ENCODE assay signal across 26 cellular contexts in genomic region chr7:100438172-100438571, GRCh38. TPM values are rescaled to one million over a fixed set of nuclear protein-coding genes. Genes with fewer than 3 reads are reported as not detected.
DNase-seq lines count a peak whose midpoint lies in the region; ATAC-seq and TF ChIP-seq lines count a peak whose summit lies in the region.
"Had no signal": no experiment of that assay in that cellular context is flagged by ENCODE, and none has a peak within 500 bp of the region (broad histone marks: within the 10 kb centered on the region; RNA-seq: fewer than 3 reads in every experiment).

No MANE protein-coding gene starts in this region.

- no peaks in the 10 kb centered on the region for H3K9me3 Mint-ChIP-seq in activated CD4-positive, alpha-beta memory T cell treated with anti-CD3 and anti-CD28 coated beads, Interleukin-2, amount 10 ng/mL, durations not matched to agents 7 days and 5 days
- H3K9me3 Mint-ChIP-seq: activated CD4-positive, alpha-beta T cell treated with anti-CD3 and anti-CD28 coated beads, Interleukin-2, amount 10 ng/mL, durations not matched to agents 7 days and 5 days; central memory CD8-positive, alpha-beta T cell; dendritic cell treated with granulocyte-macrophage colony-stimulating factor and Interleukin-4, amounts not matched to agents 40 ng/mL and 50 ng/mL, for 4 days; endodermal cell; naive B cell had no signal

- peaks cover 17% of the 10 kb centered on the region for H3K36me3 ChIP-seq in left ventricle myocardium inferior
- H3K36me3 ChIP-seq in heart right ventricle, result peaks cover 0 to 21% (median 15%) of the 10 kb centered on the region in 9 donors
- peaks cover 20 to 24% of the 10 kb centered on the region in 2 experiments for H3K36me3 ChIP-seq in mesenchymal stem cell (ENCODE audit: control insufficient read depth in 1 of 2, insufficient read depth in 2 of 2, low read depth in 1 of 2, low read length in 2 of 2)
- H3K36me3 ChIP-seq in thymus (ENCODE audit: control insufficient read depth, insufficient read depth), result peaks cover 14% of the 10 kb centered on the region

- H3K18ac ChIP-seq in mesenchymal stem cell (ENCODE audit: low read depth in 1 of 2, low read length in 2 of 2), result no peak overlapping the region

- H3K27ac ChIP-seq in left ventricle myocardium inferior (replicated peaks) (peak overlapping the region; percentile 3), heart right ventricle (peak overlapping the region in 1 of 10 donors; percentile 10), mesenchymal stem cell (ENCODE audit: low read length, poor library complexity, severe bottlenecking) (no peak overlapping the region), thymus (ENCODE audit: low read depth) (peak overlapping the region; percentile 10)
- H3K27ac ChIP-seq: BLaER1, hepatocyte had no signal

- H3K27ac Mint-ChIP-seq in activated CD4-positive, alpha-beta memory T cell treated with anti-CD3 and anti-CD28 coated beads, Interleukin-2, amount 10 ng/mL, durations not matched to agents 7 days and 5 days, result peak overlapping the region; percentile 52
- H3K27ac Mint-ChIP-seq: dendritic cell treated with granulocyte-macrophage colony-stimulating factor and Interleukin-4, amounts not matched to agents 40 ng/mL and 50 ng/mL, for 4 days; endodermal cell had no signal

- H3K9me3 ChIP-seq in left ventricle myocardium inferior (replicated peaks) (no peaks in the 10 kb centered on the region), heart right ventricle (no peaks in the 10 kb centered on the region), mesenchymal stem cell (ENCODE audit: control insufficient read depth, low read length) (no peaks in the 10 kb centered on the region), thymus (ENCODE audit: control insufficient read depth) (no peaks in the 10 kb centered on the region)
- H3K9me3 ChIP-seq: BLaER1, Caco-2, SK-N-SH had no signal

- H3K79me1 ChIP-seq in mesenchymal stem cell (replicated peaks; ENCODE audit: low read length, poor library complexity, severe bottlenecking), result peaks cover 4% of the 10 kb centered on the region

- intact Hi-C loops in left ventricle myocardium inferior (cut with micrococcal nuclease), result no loop called here
- intact Hi-C loops in heart right ventricle (cut with DNase I), result no loop called here

- peaks cover 26% of the 10 kb centered on the region for H3K4me1 Mint-ChIP-seq in activated CD4-positive, alpha-beta memory T cell treated with anti-CD3 and anti-CD28 coated beads, Interleukin-2, amount 10 ng/mL, durations not matched to agents 7 days and 5 days

- H3K23ac ChIP-seq in mesenchymal stem cell (ENCODE audit: low read length in 2 of 2), result no peak overlapping the region

- no peaks in the 10 kb centered on the region for H3K27me3 Mint-ChIP-seq in activated CD4-positive, alpha-beta memory T cell treated with anti-CD3 and anti-CD28 coated beads, Interleukin-2, amount 10 ng/mL, durations not matched to agents 7 days and 5 days
- H3K27me3 Mint-ChIP-seq: activated CD4-positive, alpha-beta T cell treated with anti-CD3 and anti-CD28 coated beads, Interleukin-2, amount 10 ng/mL, durations not matched to agents 7 days and 5 days; central memory CD8-positive, alpha-beta T cell; dendritic cell treated with granulocyte-macrophage colony-stimulating factor and Interleukin-4, amounts not matched to agents 40 ng/mL and 50 ng/mL, for 4 days; naive B cell had no signal

- 46 to 56% methylated on average over 2 of the region's 2 CpGs for WGBS in heart right ventricle, 2 donors
- WGBS in mesenchymal stem cell, result 69% methylated on average over 2 of the region's 2 CpGs
- WGBS in thymus, result 80% methylated on average over 2 of the region's 2 CpGs

- peak overlapping the region; percentile 61 for H2BK15ac ChIP-seq in mesenchymal stem cell (ENCODE audit: low read depth, poor library complexity, severe bottlenecking)

- no peak overlapping the region for H2BK5ac ChIP-seq in mesenchymal stem cell (ENCODE audit: low read depth, low read length, poor library complexity, severe bottlenecking)

- H4K91ac ChIP-seq in mesenchymal stem cell (ENCODE audit: low read length), result no peak overlapping the region

- no peak overlapping the region for H4K8ac ChIP-seq in mesenchymal stem cell (ENCODE audit: low read length)

- no peak overlapping the region for H2BK120ac ChIP-seq in mesenchymal stem cell (ENCODE audit: low read depth, low read length)

- H3K27me3 ChIP-seq in left ventricle myocardium inferior (ENCODE audit: low read depth) (no peaks in the 10 kb centered on the region), heart right ventricle (no peaks in the 10 kb centered on the region), mesenchymal stem cell (ENCODE audit: control insufficient read depth in 1 of 2, insufficient read depth in 1 of 2, low read length in 2 of 2) (no peaks in the 10 kb centered on the region), thymus (ENCODE audit: control insufficient read depth, insufficient read depth) (no peaks in the 10 kb centered on the region)
- H3K27me3 ChIP-seq: BLaER1, hepatocyte had no signal

- no peak overlapping the region for H3K14ac ChIP-seq in mesenchymal stem cell (ENCODE audit: low read length in 2 of 2)

- peaks cover 31% of the 10 kb centered on the region for H3K36me3 Mint-ChIP-seq in activated CD4-positive, alpha-beta memory T cell treated with anti-CD3 and anti-CD28 coated beads, Interleukin-2, amount 10 ng/mL, durations not matched to agents 7 days and 5 days (ENCODE audit: low read depth)

- H2AFZ ChIP-seq in mesenchymal stem cell (ENCODE audit: low read depth, low read length), result no peak overlapping the region
- H2AFZ ChIP-seq: hepatocyte had no signal

- no peak overlapping the region for H2BK12ac ChIP-seq in mesenchymal stem cell (ENCODE audit: low read length in 2 of 2)

- no peak overlapping the region for H3K4me2 ChIP-seq in mesenchymal stem cell (ENCODE audit: low read length, poor library complexity, severe bottlenecking)
- H3K4me2 ChIP-seq: hepatocyte, SK-N-SH had no signal

- ATAC-seq in heart right ventricle, result no peak
- ATAC-seq in HG03565 (IDR thresholded peaks at IDR 0.05; ENCODE audit: unreplicated experiment), result no peak
- ATAC-seq in esophagus mucosa, result no peak
- ATAC-seq: left colon had no signal

- H2AK5ac ChIP-seq in mesenchymal stem cell (ENCODE audit: low read length, severe bottlenecking), result no peak overlapping the region

- no peak overlapping the region for H3K4me3 ChIP-seq in left ventricle myocardium inferior
- no peak overlapping the region for H3K4me3 ChIP-seq in heart right ventricle
- no peak overlapping the region for H3K4me3 ChIP-seq in mesenchymal stem cell (ENCODE audit: insufficient read depth in 1 of 2, low read depth in 1 of 2, low read length in 2 of 2)
- no peak overlapping the region for H3K4me3 ChIP-seq in thymus (ENCODE audit: low read length)
- H3K4me3 ChIP-seq: BLaER1, hepatocyte, skin epidermis had no signal

- H3K4me1 ChIP-seq in left ventricle myocardium inferior, result peaks cover 32% of the 10 kb centered on the region
- H3K4me1 ChIP-seq in heart right ventricle, result peaks cover 6 to 29% (median 17%) of the 10 kb centered on the region in 9 donors
- peaks cover 12% of the 10 kb centered on the region for H3K4me1 ChIP-seq in mesenchymal stem cell (ENCODE audit: control insufficient read depth, insufficient read depth, low read depth, low read length)
- peaks cover 17% of the 10 kb centered on the region for H3K4me1 ChIP-seq in thymus (ENCODE audit: control insufficient read depth, insufficient read depth, low read length)
- H3K4me1 ChIP-seq: Caco-2 had no signal

- no peak overlapping the region for H3K9ac ChIP-seq in mesenchymal stem cell (ENCODE audit: low read length)
- H3K9ac ChIP-seq: BLaER1, SK-N-SH had no signal

- no peak overlapping the region for H3K4me3 Mint-ChIP-seq in activated CD4-positive, alpha-beta memory T cell treated with anti-CD3 and anti-CD28 coated beads, Interleukin-2, amount 10 ng/mL, durations not matched to agents 7 days and 5 days
- H3K4me3 Mint-ChIP-seq: activated CD4-positive, alpha-beta T cell treated with anti-CD3 and anti-CD28 coated beads, Interleukin-2, amount 10 ng/mL, durations not matched to agents 7 days and 5 days; dendritic cell treated with granulocyte-macrophage colony-stimulating factor and Interleukin-4, amounts not matched to agents 40 ng/mL and 50 ng/mL, for 4 days; endodermal cell had no signal

- CTCF ChIA-PET in activated CD4-positive, alpha-beta memory T cell treated with anti-CD3 and anti-CD28 coated beads, Interleukin-2, amount 10 ng/mL, durations not matched to agents 7 days and 5 days (lab: Charles Lee), result interaction anchor here (1.4 kb wide), 1 partner anchor 13 kb away, joined by 7 read pairs; no protein-coding TSS in a partner anchor

- no peak for TF ChIP-seq CTCF in left ventricle myocardium inferior (IDR thresholded peaks at IDR 0.05; ENCODE audit: borderline replicate concordance)
- no peak for TF ChIP-seq CTCF in heart right ventricle (IDR thresholded peaks at IDR 0.05)

- POLR2A ChIA-PET in activated CD4-positive, alpha-beta memory T cell treated with anti-CD3 and anti-CD28 coated beads, Interleukin-2, amount 10 ng/mL, durations not matched to agents 7 days and 5 days (lab: Charles Lee), result interaction anchor here (0.8 to 4.3 kb wide), 3 partner anchors 10 to 273 kb away, joined by 3 to 30 read pairs (median 8); partner anchors contain the start of genes FBXO24, LRCH4 and ZCWPW1

- no peak overlapping the region for H3K4ac ChIP-seq in mesenchymal stem cell (ENCODE audit: low read depth in 1 of 2, low read length in 2 of 2)

- no peak for DNase-seq in left ventricle myocardium inferior
- no peak for DNase-seq in heart right ventricle
- DNase-seq in activated CD4-positive, alpha-beta memory T cell treated with anti-CD3 and anti-CD28 coated beads, Interleukin-2, amount 10 ng/mL, durations not matched to agents 7 days and 5 days, result no peak
- DNase-seq in mesenchymal stem cell, result no peak
- DNase-seq in NCI-H187 (lab: John Stamatoyannopoulos, UW), result no peak
- DNase-seq: activated CD4-positive, alpha-beta T cell treated with anti-CD3 and anti-CD28 coated beads, Interleukin-2, amount 10 ng/mL, durations not matched to agents 7 days and 5 days; Caco-2; endodermal cell; GDM1; H7; mesendoderm; naive B cell; NCI-H1417 treated with DMSO at 0.1 percent for 48 hours; NCI-H774; SK-N-SH; trophoblast cell had no signal

RNA-seq across cellular contexts. Expression of gene PPP1R35, which starts 1.9 kb away (rescaled TPM):
- total RNA-seq in left ventricle myocardium inferior (10.8 TPM), heart right ventricle (10 to 100 TPM in 7 of 10 donors, 1 to 10 TPM in 3; 7.5 to 18.2 (median 11.3) TPM), esophagus mucosa (27.4 TPM)
- polyA plus RNA-seq in heart right ventricle (10 to 100 TPM; 30.3 to 60.4 TPM), thymus (107 TPM)
- total RNA-seq in activated CD4-positive, alpha-beta memory T cell treated with anti-CD3 and anti-CD28 coated beads, Interleukin-2, amount 10 ng/mL, durations not matched to agents 7 days and 5 days, result 100 to 1,000 TPM; 100 to 101 TPM
- polyA plus RNA-seq in mesenchymal stem cell (2013, experiment 1 of 2), result 45.2 TPM
- 47.7 TPM for polyA plus RNA-seq in mesenchymal stem cell (2013, experiment 2 of 2)

RNA-seq across cellular contexts. Expression of gene MEPCE, which starts 8.5 kb away (rescaled TPM):
- total RNA-seq in left ventricle myocardium inferior (23.6 TPM), heart right ventricle (10 to 100 TPM; 17.2 to 27.7 (median 23.0) TPM), esophagus mucosa (22.3 TPM)
- polyA plus RNA-seq in heart right ventricle (10 to 100 TPM; 15.1 to 18.7 TPM), thymus (37.4 TPM)
- total RNA-seq in activated CD4-positive, alpha-beta memory T cell treated with anti-CD3 and anti-CD28 coated beads, Interleukin-2, amount 10 ng/mL, durations not matched to agents 7 days and 5 days, result 10 to 100 TPM; 36.7 to 40.1 TPM
- polyA plus RNA-seq in mesenchymal stem cell (2013, experiment 1 of 2), result 17.9 TPM
- polyA plus RNA-seq in mesenchymal stem cell (2013, experiment 2 of 2), result 17.3 TPM

RNA-seq across cellular contexts. Expression of gene ZCWPW1, which starts 9.7 kb away (rescaled TPM):
- total RNA-seq in left ventricle myocardium inferior (4.6 TPM), heart right ventricle (1 to 10 TPM; 3.3 to 5.5 (median 4.0) TPM), esophagus mucosa (1.4 TPM)
- polyA plus RNA-seq in heart right ventricle (1 to 10 TPM; 7.2 to 7.5 TPM), thymus (33.9 TPM)
- 1 to 10 TPM; 2.7 to 3.0 TPM for total RNA-seq in activated CD4-positive, alpha-beta memory T cell treated with anti-CD3 and anti-CD28 coated beads, Interleukin-2, amount 10 ng/mL, durations not matched to agents 7 days and 5 days
- polyA plus RNA-seq in mesenchymal stem cell (2013, experiment 1 of 2), result 1.3 TPM
- polyA plus RNA-seq in mesenchymal stem cell (2013, experiment 2 of 2), result 0.93 TPM

RNA-seq across cellular contexts. Expression of gene SPACDR, which starts 25.9 kb away (rescaled TPM):
- total RNA-seq in left ventricle myocardium inferior (0.88 TPM), heart right ventricle (1 to 10 TPM in 2 of 10 donors, under 1 TPM in 4, not detected in 4; 0.28 to 1.1 (median 0.54) TPM), esophagus mucosa (0.24 TPM)
- polyA plus RNA-seq in heart right ventricle (1 to 10 TPM in 1 of 2 donors, under 1 TPM in 1; 0.93 to 1.3 TPM), thymus (2.4 TPM)
- 1 to 10 TPM; 4.0 to 4.3 TPM for total RNA-seq in activated CD4-positive, alpha-beta memory T cell treated with anti-CD3 and anti-CD28 coated beads, Interleukin-2, amount 10 ng/mL, durations not matched to agents 7 days and 5 days
- polyA plus RNA-seq in mesenchymal stem cell (2013, experiment 1 of 2), result 0.47 TPM
- polyA plus RNA-seq in mesenchymal stem cell (2013, experiment 2 of 2), result 0.56 TPM
- total RNA-seq: frontal cortex had no signal
- polyA plus RNA-seq: hepatocyte had no signal

RNA-seq across cellular contexts. Expression of gene TSC22D4, which starts 40.8 kb away (rescaled TPM):
- total RNA-seq in left ventricle myocardium inferior, result 47.5 TPM
- total RNA-seq in heart right ventricle, result 10 to 100 TPM; 36.0 to 72.3 (median 46.7) TPM
- polyA plus RNA-seq in heart right ventricle, result 10 to 100 TPM; 46.0 to 53.7 TPM
- total RNA-seq in activated CD4-positive, alpha-beta memory T cell treated with anti-CD3 and anti-CD28 coated beads, Interleukin-2, amount 10 ng/mL, durations not matched to agents 7 days and 5 days, result 100 to 1,000 TPM; 133 to 136 TPM
- polyA plus RNA-seq in mesenchymal stem cell (2013, experiment 1 of 2), result 47.5 TPM
- polyA plus RNA-seq in mesenchymal stem cell (2013, experiment 2 of 2), result 47.0 TPM
- 67.7 TPM for polyA plus RNA-seq in thymus
- total RNA-seq in esophagus mucosa, result 31.1 TPM
